10 cellular contexts compared by ENCODE assay signal in the genomic region with DNA sequence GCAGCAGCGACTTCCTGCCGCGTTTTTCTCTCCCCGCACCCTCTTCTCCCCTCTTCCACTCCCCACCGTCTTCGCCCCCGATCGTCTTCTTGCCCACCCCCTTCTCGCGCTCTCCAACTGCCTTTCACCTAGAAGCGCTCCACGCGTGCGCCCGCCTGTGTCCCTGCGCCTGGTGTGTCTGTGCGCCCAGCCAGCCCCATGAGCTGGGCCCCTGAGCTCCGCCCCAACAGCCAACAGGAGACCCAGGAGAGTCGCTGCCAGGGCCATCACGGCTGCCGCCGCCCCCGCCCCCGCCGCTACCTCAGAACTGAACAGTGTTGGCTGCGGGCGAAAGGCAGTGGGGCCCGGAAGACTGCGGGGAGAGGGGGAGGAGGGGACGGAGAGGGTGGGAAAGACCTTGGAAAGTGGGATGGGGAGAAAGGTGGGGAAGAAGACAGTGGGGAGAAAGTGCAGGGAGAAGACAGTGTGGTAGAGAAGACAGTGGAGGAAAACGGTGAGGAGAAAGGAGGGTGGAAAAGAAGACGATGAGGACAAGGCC. TPM values are rescaled to one million over a fixed set of nuclear protein-coding genes. Genes with fewer than 3 reads are reported as not detected.
DNase-seq lines count a peak whose midpoint lies in the region; ATAC-seq, FAIRE-seq and TF ChIP-seq lines count a peak whose summit lies in the region.
"Not testable (repeated sequence)": the region's sequence is repeated elsewhere in the genome, so short reads cannot be mapped to it uniquely, and the experiment has no call there.
"Had no signal": no experiment of that assay in that cellular context is flagged by ENCODE, and none has a peak within 500 bp of the region (broad histone marks: within the 10 kb centered on the region; RNA-seq: fewer than 3 reads in every experiment).

No MANE protein-coding gene starts in this region.

- not testable (repeated sequence) for H3K27me3 ChIP-seq in GM12878 (replicated peaks in 1 of 2; ENCODE audit: control insufficient read depth in 2 of 2, insufficient read depth in 2 of 2, low read length in 1 of 2); right cardiac atrium (ENCODE audit: control insufficient read depth, insufficient read depth); osteoblast (ENCODE audit: insufficient read depth, low read length); uterus

- in situ Hi-C loops in GM12878 (cut with MboI) = loop anchor here (25.0 kb wide), 1 partner anchor 1600 kb away; no protein-coding TSS in a partner anchor

- H3K4me3 ChIP-seq in SK-N-MC = peak overlapping the region; percentile 79
- not testable (repeated sequence) for H3K4me3 ChIP-seq in GM12878; right cardiac atrium (ENCODE audit: low read length)
- H3K4me3 ChIP-seq in osteoblast (ENCODE audit: insufficient read depth, low read length) = peak overlapping the region; percentile 73
- peak overlapping the region in 1 of 2 donors; percentile 65 for H3K4me3 ChIP-seq in uterus

- H3K9me3 ChIP-seq in SK-N-MC (ENCODE audit: low read depth, low read length); GM12878 (replicated peaks; ENCODE audit: control insufficient read depth, insufficient read depth, low read length); right cardiac atrium (ENCODE audit: control insufficient read depth, low read length); osteoblast (ENCODE audit: low read depth, low read length); uterus: not testable (repeated sequence)

- not testable (repeated sequence) for BruUV-seq in GM12878 (replicated peaks; lab: Mats Ljungman, UMichigan)

- DNase-seq in GM18507 (ENCODE audit: extremely low spot score, insufficient read length, low read depth); SK-N-MC (ENCODE audit: low read depth, low spot score); GM12878 (ENCODE audit: low read depth, low spot score); right cardiac atrium; osteoblast (ENCODE audit: insufficient read length, low spot score, missing footprints); uterus: not testable (repeated sequence)

- FAIRE-seq in GM18507 (lab: Jason Lieb, UNC) = peak; percentile 86
- FAIRE-seq in GM12878 (lab: Jason Lieb, UNC) = not testable (repeated sequence)

- H2AFZ ChIP-seq in GM12878 (ENCODE audit: control insufficient read depth, low read depth, low read length); osteoblast (ENCODE audit: low read length): not testable (repeated sequence)

- SMC1A ChIA-PET in GM12878 (lab: Charles Lee; ENCODE audit: uncharacterized antibody, unreplicated experiment) = not testable (repeated sequence)

- not testable (repeated sequence) for TF ChIP-seq POLR2A in GM12878 (IDR thresholded peaks at IDR 0.05; ENCODE audit: low read depth, low read length); uterus (IDR thresholded peaks at IDR 0.05)

- not testable (repeated sequence) for TF ChIP-seq EP300 in GM12878 (IDR thresholded peaks at IDR 0.05; ENCODE audit: borderline replicate concordance in 1 of 2, control insufficient read depth in 1 of 2, low read depth in 2 of 2, low read length in 2 of 2)

- H3K9ac ChIP-seq in SK-N-MC (ENCODE audit: insufficient read length) (peak overlapping the region; percentile 76), GM12878 (ENCODE audit: control insufficient read depth, insufficient read depth, low read length) (0 out of 2 replicates have a peak overlapping the region, but pooled peaks have one; percentile 40)

- CTCF ChIA-PET in GM12878 (lab: Yijun Ruan, JAX) = not testable (repeated sequence)

- RAD21 ChIA-PET in GM12878 (lab: Charles Lee; ENCODE audit: unreplicated experiment) = not testable (repeated sequence)

- H3K27ac ChIP-seq in SK-N-MC (peak overlapping the region; percentile 94), uterus (peak overlapping the region; percentile 89 to 97)
- not testable (repeated sequence) for H3K27ac ChIP-seq in GM12878 (ENCODE audit: control insufficient read depth, insufficient read depth); right cardiac atrium (ENCODE audit: low read length); osteoblast (ENCODE audit: low read depth, low read length)

- ATAC-seq in GM21723 (IDR thresholded peaks at IDR 0.05; ENCODE audit: unreplicated experiment) (peak; percentile 82), HG03280 (IDR thresholded peaks at IDR 0.05; ENCODE audit: unreplicated experiment) (peak; percentile 80), GM12878 (peak; percentile 84), right cardiac atrium (peak; percentile 94 to 96)

- not testable (repeated sequence) for H4K20me1 ChIP-seq in GM12878 (ENCODE audit: control insufficient read depth, insufficient read depth); osteoblast (ENCODE audit: insufficient read depth, low read length)

- not testable (repeated sequence) for TF ChIP-seq CTCF in GM12878 (IDR thresholded peaks at IDR 0.05 in 2 of 3, conservative IDR thresholded peaks at IDR 0.05 in 1 of 3; ENCODE audit: control insufficient read depth in 2 of 3, extremely low read depth in 1 of 3, insufficient read depth in 1 of 3, low read depth in 3 of 3, low read length in 3 of 3); osteoblast (IDR thresholded peaks at IDR 0.05; ENCODE audit: extremely low read depth, low read depth, low read length); uterus (IDR thresholded peaks at IDR 0.05)

- H3K79me2 ChIP-seq in GM12878 (ENCODE audit: control insufficient read depth, insufficient read depth, low read length); osteoblast (ENCODE audit: insufficient read depth, low read length): not testable (repeated sequence)

- WGBS in GM12878 (ENCODE audit: insufficient coverage, insufficient replicate concordance, low lambda C conversion rate, missing lambda C conversion rate) = no CpG with 5 or more reads among the region's 32 CpGs
- WGBS in right cardiac atrium = no CpG with 5 or more reads among the region's 32 CpGs

- H3K4me2 ChIP-seq in GM12878 (ENCODE audit: control insufficient read depth, insufficient read depth) = not testable (repeated sequence)
- H3K4me2 ChIP-seq in osteoblast (ENCODE audit: insufficient read depth, low read length) = peak overlapping the region; percentile 74

- POLR2A ChIA-PET in GM12878 (lab: Charles Lee) = not testable (repeated sequence)

- H3K36me3 ChIP-seq in SK-N-MC (ENCODE audit: insufficient read depth, low read length); GM12878 (ENCODE audit: control insufficient read depth in 2 of 2, insufficient read depth in 2 of 2, low read length in 1 of 2); osteoblast (ENCODE audit: insufficient read depth, low read length); uterus: not testable (repeated sequence)

- not testable (repeated sequence) for TF ChIP-seq RAD21 in GM12878 (IDR thresholded peaks at IDR 0.05; ENCODE audit: insufficient read depth, low read depth, low read length)

- intact Hi-C loops in GM12878 (cut with micrococcal nuclease; ENCODE audit: unreplicated experiment); right cardiac atrium (cut with DNase I); uterus (cut with DNase I; ENCODE audit: low total_unique reads): not testable (repeated sequence)

- not testable (repeated sequence) for H3K4me1 ChIP-seq in GM12878 (ENCODE audit: control insufficient read depth, insufficient read depth, low read length); right cardiac atrium (ENCODE audit: control insufficient read depth, insufficient read depth, low read length); osteoblast (ENCODE audit: insufficient read depth, low read length); uterus

RNA-seq across cellular contexts. Expression of a gene that starts 34.5 kb away (rescaled TPM):
- not detected in 2 replicates for total RNA-seq in GM12878 (2013; cell fraction: nucleolus; rRNA removed)
- not detected in 2 replicates for total RNA-seq in GM12878 (2014; rRNA removed)
- not detected in 2 replicates for total RNA-seq in GM12878 (2014; rRNA removed; fragmentation: Illumina TruSeq; extraction: Trizol)
- total RNA-seq in GM12878 (2021) = not detected in 2 replicates
- polyA plus RNA-seq in GM12878 (2011; ENCODE audit: low read depth) = not detected
- not detected in 2 replicates for polyA plus RNA-seq in GM12878 (2011; rRNA removed)
- not detected in 2 replicates for polyA plus RNA-seq in GM12878 (2011; cell fraction: cytosol; rRNA removed)
- not detected in 2 replicates for polyA plus RNA-seq in GM12878 (2011; cell fraction: nucleus; rRNA removed)
- not detected in 2 replicates for polyA plus RNA-seq in GM12878 (2012)
- not detected in 2 replicates for polyA plus RNA-seq in GM12878 (2014; fragmentation: Illumina TruSeq; extraction: Trizol)
- not detected for polyA plus RNA-seq in GM12878 (2014; fragmentation: Nextera tagmentation; extraction: Ambion mirVana)
- polyA plus RNA-seq in GM12878 (2014; rRNA removed) = not detected in 2 replicates
- not detected for polyA plus RNA-seq in GM12878 (2016; fragmentation: Nextera tagmentation; extraction: Ambion mirVana)
- polyA minus RNA-seq in GM12878 (2011; rRNA and poly(A)+ RNA removed) = not detected in 2 replicates
- polyA minus RNA-seq in GM12878 (2011; cell fraction: cytosol; rRNA and poly(A)+ RNA removed) = not detected in 2 replicates
- polyA minus RNA-seq in GM12878 (2011; cell fraction: nucleus; rRNA and poly(A)+ RNA removed) = not detected in 2 replicates
- not detected for total RNA-seq in right cardiac atrium
- not detected for polyA plus RNA-seq in right cardiac atrium
- total RNA-seq in osteoblast = not detected in 2 replicates
- not detected for total RNA-seq in uterus
- total RNA-seq: LHCN-M2, SK-MEL-5 had no signal

RNA-seq across cellular contexts. Expression of a gene that starts 48.7 kb away (rescaled TPM):
- 29.6 and 32.0 TPM in 2 replicates for total RNA-seq in GM12878 (2013; cell fraction: nucleolus; rRNA removed)
- 36.6 and 38.8 TPM in 2 replicates for total RNA-seq in GM12878 (2014; rRNA removed)
- 23.5 and 27.2 TPM in 2 replicates for total RNA-seq in GM12878 (2014; rRNA removed; fragmentation: Illumina TruSeq; extraction: Trizol)
- 34.9 and 38.0 TPM in 2 replicates for total RNA-seq in GM12878 (2021)
- 10.1 TPM for polyA plus RNA-seq in GM12878 (2011; ENCODE audit: low read depth)
- polyA plus RNA-seq in GM12878 (2011; rRNA removed) = 14.6 and 21.7 TPM in 2 replicates
- 26.3 and 29.8 TPM in 2 replicates for polyA plus RNA-seq in GM12878 (2011; cell fraction: cytosol; rRNA removed)
- polyA plus RNA-seq in GM12878 (2011; cell fraction: nucleus; rRNA removed) = 27.3 and 41.9 TPM in 2 replicates
- polyA plus RNA-seq in GM12878 (2012) = 16.7 and 18.9 TPM in 2 replicates
- polyA plus RNA-seq in GM12878 (2014; fragmentation: Illumina TruSeq; extraction: Trizol) = 21.9 and 31.3 TPM in 2 replicates
- 1 to 10 TPM; 5.2 to 7.5 TPM for polyA plus RNA-seq in GM12878 (2014; fragmentation: Nextera tagmentation; extraction: Ambion mirVana)
- 38.0 and 39.6 TPM in 2 replicates for polyA plus RNA-seq in GM12878 (2014; rRNA removed)
- 10 to 100 TPM; 59.7 to 60.1 TPM for polyA plus RNA-seq in GM12878 (2016; fragmentation: Nextera tagmentation; extraction: Ambion mirVana)
- polyA minus RNA-seq in GM12878 (2011; rRNA and poly(A)+ RNA removed) = 16.3 and 23.0 TPM in 2 replicates
- polyA minus RNA-seq in GM12878 (2011; cell fraction: cytosol; rRNA and poly(A)+ RNA removed) = 10.0 and 12.3 TPM in 2 replicates
- 9.3 and 23.3 TPM in 2 replicates for polyA minus RNA-seq in GM12878 (2011; cell fraction: nucleus; rRNA and poly(A)+ RNA removed)
- 1 to 10 TPM; 7.3 to 9.9 (median 8.7) TPM for total RNA-seq in right cardiac atrium
- 6.4 TPM for polyA plus RNA-seq in right cardiac atrium
- total RNA-seq in osteoblast = 19.5 and 26.5 TPM in 2 replicates
- 10 to 100 TPM; 10.9 to 35.9 (median 31.5) TPM for total RNA-seq in uterus
